1 cellular context compared by ENCODE assay signal in the genomic region with DNA sequence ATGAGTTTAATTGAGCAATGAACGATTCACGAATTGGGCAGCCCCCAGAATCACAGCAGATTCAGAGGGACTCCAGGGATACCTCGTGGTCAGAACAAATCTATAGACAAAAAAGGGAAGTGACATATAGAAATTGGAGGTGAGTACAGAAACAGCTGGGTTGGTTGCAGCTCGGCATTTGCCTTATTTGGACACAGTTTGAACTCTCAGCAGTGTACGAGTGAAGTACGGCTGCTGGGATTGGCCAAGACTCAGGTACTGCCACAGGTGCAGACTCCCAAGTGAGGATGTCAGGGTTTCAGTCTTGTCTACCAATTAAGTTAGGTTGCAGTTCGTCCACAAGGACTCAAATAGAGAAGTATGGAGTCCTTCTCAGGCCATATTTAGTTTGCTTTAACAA.
TF ChIP-seq lines count a peak whose summit lies in the region.

No MANE protein-coding gene starts in this region.

TF ChIP-seq in K562, 482 proteins besides CTCF, POLR2A, EP300 and RAD21:
- peak in 1 of 2 experiments; percentile 80; a peak in 2 of 4 replicates for TF ChIP-seq SRF (CRISPR knock-in tag; IDR thresholded peaks at IDR 0.05)
- TF ChIP-seq KLF13 (tag; IDR thresholded peaks at IDR 0.05; ENCODE audit: borderline replicate concordance, low read depth), result no peak
- peak; percentile 80 for TF ChIP-seq SPI1 (IDR thresholded peaks at IDR 0.05; ENCODE audit: borderline replicate concordance, low read depth, low read length)
- TF ChIP-seq TEAD2 (tag; IDR thresholded peaks at IDR 0.05), result no peak
- TF ChIP-seq BCL6 (CRISPR knock-in tag; IDR thresholded peaks at IDR 0.05), result no peak
- TF ChIP-seq KLF6 (CRISPR knock-in tag; IDR thresholded peaks at IDR 0.05; ENCODE audit: borderline replicate concordance), result no peak
